13 cellular contexts compared by ENCODE assay signal in genomic region chr12:120099738-120100137, GRCh38.
"Had no signal": no experiment of that assay in that cellular context is flagged by ENCODE, and none has a peak within 500 bp of the region (broad histone marks: within the 10 kb centered on the region; RNA-seq: fewer than 3 reads in every experiment).

No MANE protein-coding gene starts in this region.

- H3K27ac ChIP-seq: lower lobe of right lung, SJCRH30 had no signal

- H3K27me3 ChIP-seq: SJCRH30, tibial nerve had no signal

- H3K4me3 Mint-ChIP-seq: activated CD4-positive, alpha-beta T cell treated with anti-CD3 and anti-CD28 coated beads for 36 hours; activated naive CD8-positive, alpha-beta T cell treated with anti-CD3 and anti-CD28 coated beads, Interleukin-2, amount 50 U/mL, for 24 hours; endodermal cell; mesothelial cell of epicardium had no signal

- DNase-seq: activated CD4-positive, alpha-beta T cell treated with anti-CD3 and anti-CD28 coated beads for 36 hours; activated effector memory CD4-positive, alpha-beta T cell treated with Interleukin-2 at 50 U/mL for 16 hours; activated naive CD8-positive, alpha-beta T cell treated with anti-CD3 and anti-CD28 coated beads, Interleukin-2, amount 50 U/mL, for 24 hours; activated T-cell treated with anti-CD3 and anti-CD28 coated beads for 4 hours; cortex of kidney; endodermal cell; erythroblast; lower lobe of right lung; SJCRH30; small intestine; SW 1271 had no signal

- FAIRE-seq: small intestine had no signal

- H3K9me3 Mint-ChIP-seq: activated naive CD8-positive, alpha-beta T cell treated with anti-CD3 and anti-CD28 coated beads, Interleukin-2, amount 50 U/mL, for 24 hours; endodermal cell; mesothelial cell of epicardium had no signal

- H3K4me3 ChIP-seq: lower lobe of right lung, SJCRH30, tibial nerve had no signal

- H3K4me1 ChIP-seq: SJCRH30 had no signal

- H3K9me3 ChIP-seq: lower lobe of right lung, SJCRH30, tibial nerve had no signal

- ATAC-seq: activated CD4-positive, alpha-beta T cell treated with anti-CD3 and anti-CD28 coated beads for 36 hours; activated naive CD8-positive, alpha-beta T cell treated with anti-CD3 and anti-CD28 coated beads, Interleukin-2, amount 50 U/mL, for 24 hours had no signal

- H3K27me3 Mint-ChIP-seq: activated CD4-positive, alpha-beta T cell treated with anti-CD3 and anti-CD28 coated beads for 36 hours; activated naive CD8-positive, alpha-beta T cell treated with anti-CD3 and anti-CD28 coated beads, Interleukin-2, amount 50 U/mL, for 24 hours had no signal

- H3K4me1 Mint-ChIP-seq: endodermal cell had no signal

- H3K27ac Mint-ChIP-seq: activated CD4-positive, alpha-beta T cell treated with anti-CD3 and anti-CD28 coated beads for 36 hours; activated naive CD8-positive, alpha-beta T cell treated with anti-CD3 and anti-CD28 coated beads, Interleukin-2, amount 50 U/mL, for 24 hours; endodermal cell; mesothelial cell of epicardium had no signal
